Comparison of ENCODE assay signal across 1 cellular context in genomic region chr13:45447050-45447661, GRCh38.
A peak's percentile ranks its signal among the peaks of the same experiment; 100 is the strongest.
TF ChIP-seq lines count a peak whose summit lies in the region.

No MANE protein-coding gene starts in this region.

TF ChIP-seq in HepG2, 621 proteins besides CTCF, POLR2A, EP300 and RAD21 (continued from another document and continues in another):
- TF ChIP-seq, protein P1, sequence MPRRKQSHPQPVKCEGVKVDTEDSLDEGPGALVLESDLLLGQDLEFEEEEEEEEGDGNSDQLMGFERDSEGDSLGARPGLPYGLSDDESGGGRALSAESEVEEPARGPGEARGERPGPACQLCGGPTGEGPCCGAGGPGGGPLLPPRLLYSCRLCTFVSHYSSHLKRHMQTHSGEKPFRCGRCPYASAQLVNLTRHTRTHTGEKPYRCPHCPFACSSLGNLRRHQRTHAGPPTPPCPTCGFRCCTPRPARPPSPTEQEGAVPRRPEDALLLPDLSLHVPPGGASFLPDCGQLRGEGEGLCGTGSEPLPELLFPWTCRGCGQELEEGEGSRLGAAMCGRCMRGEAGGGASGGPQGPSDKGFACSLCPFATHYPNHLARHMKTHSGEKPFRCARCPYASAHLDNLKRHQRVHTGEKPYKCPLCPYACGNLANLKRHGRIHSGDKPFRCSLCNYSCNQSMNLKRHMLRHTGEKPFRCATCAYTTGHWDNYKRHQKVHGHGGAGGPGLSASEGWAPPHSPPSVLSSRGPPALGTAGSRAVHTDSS (CRISPR knock-in tag; conservative IDR thresholded peaks at IDR 0.05), result no peak
- TF ChIP-seq HOMEZ (CRISPR knock-in tag; IDR thresholded peaks at IDR 0.05; ENCODE audit: low read depth) (peak; percentile 73; the same call in 1 of the 2 replicates), ZNF749 (CRISPR knock-in tag; IDR thresholded peaks at IDR 0.05; ENCODE audit: borderline replicate concordance) (no peak), ZNF550 (CRISPR knock-in tag; IDR thresholded peaks at IDR 0.05; ENCODE audit: borderline replicate concordance) (no peak), ZNF431 (CRISPR knock-in tag; IDR thresholded peaks at IDR 0.05; ENCODE audit: borderline replicate concordance, low read depth) (no peak), MATR3 (CRISPR knock-in tag; IDR thresholded peaks at IDR 0.05) (no peak), ZNF724P (CRISPR knock-in tag; IDR thresholded peaks at IDR 0.05; ENCODE audit: borderline replicate concordance) (no peak), ZNF350 (CRISPR knock-in tag; IDR thresholded peaks at IDR 0.05; ENCODE audit: borderline replicate concordance, low read depth) (peak; percentile 79; the same call in 1 of the 2 replicates), ZNF280D (CRISPR knock-in tag; IDR thresholded peaks at IDR 0.05) (no peak), CAMTA2 (CRISPR knock-in tag; IDR thresholded peaks at IDR 0.05; ENCODE audit: borderline replicate concordance) (no peak), HOXA5 (CRISPR knock-in tag; IDR thresholded peaks at IDR 0.05) (no peak), HMGA1 (CRISPR knock-in tag; conservative IDR thresholded peaks at IDR 0.05) (no peak), USF2 (IDR thresholded peaks at IDR 0.05; ENCODE audit: low read depth, low read length) (no peak), USF2 (CRISPR knock-in tag; IDR thresholded peaks at IDR 0.05; ENCODE audit: borderline replicate concordance) (no peak), ZNF460 (CRISPR knock-in tag; IDR thresholded peaks at IDR 0.05; ENCODE audit: borderline replicate concordance) (no peak), SRSF9 (IDR thresholded peaks at IDR 0.05; ENCODE audit: borderline replicate concordance, insufficient read depth, low read depth, low read length, poor library complexity, severe bottlenecking) (no peak), PCBP2 (optimal IDR thresholded peaks at IDR 0.05; ENCODE audit: low read depth, low read length, poor library complexity, severe bottlenecking) (no peak), HDAC6 (IDR thresholded peaks at IDR 0.05; ENCODE audit: low read depth, low read length) (no peak), ZNF605 (CRISPR knock-in tag; IDR thresholded peaks at IDR 0.05) (peak; percentile 45; the same call in 1 of the 2 replicates), ZNF709 (CRISPR knock-in tag; IDR thresholded peaks at IDR 0.05) (no peak), ZFAT (CRISPR knock-in tag; conservative IDR thresholded peaks at IDR 0.05) (no peak), ZNF615 (CRISPR knock-in tag; IDR thresholded peaks at IDR 0.05; ENCODE audit: borderline replicate concordance) (no peak), PHF21A (CRISPR knock-in tag; IDR thresholded peaks at IDR 0.05) (peak; percentile 82; the same call in 1 of the 2 replicates), GATAD1 (CRISPR knock-in tag; IDR thresholded peaks at IDR 0.05) (peak; percentile 70), SNAPC5 (CRISPR knock-in tag; IDR thresholded peaks at IDR 0.05; ENCODE audit: borderline replicate concordance) (no peak), MLLT10 (CRISPR knock-in tag; IDR thresholded peaks at IDR 0.05) (no peak), ATF1 (CRISPR knock-in tag; IDR thresholded peaks at IDR 0.05) (peak; percentile 84), HNRNPK (IDR thresholded peaks at IDR 0.05; ENCODE audit: low read depth, low read length, poor library complexity, severe bottlenecking) (no peak), ZC3H13 (CRISPR knock-in tag; IDR thresholded peaks at IDR 0.05) (no peak), CEBPB (IDR thresholded peaks at IDR 0.05; ENCODE audit: borderline replicate concordance, low read depth, low read length) (peak; percentile 38; the same call in 1 of the 2 replicates), ZNF543 (CRISPR knock-in tag; IDR thresholded peaks at IDR 0.05) (no peak), ZNF569 (CRISPR knock-in tag; IDR thresholded peaks at IDR 0.05; ENCODE audit: borderline replicate concordance) (no peak), SMARCE1 (IDR thresholded peaks at IDR 0.05; ENCODE audit: borderline replicate concordance) (no peak), ZNF780A (CRISPR knock-in tag; IDR thresholded peaks at IDR 0.05) (no peak)
- TF ChIP-seq, protein P2, sequence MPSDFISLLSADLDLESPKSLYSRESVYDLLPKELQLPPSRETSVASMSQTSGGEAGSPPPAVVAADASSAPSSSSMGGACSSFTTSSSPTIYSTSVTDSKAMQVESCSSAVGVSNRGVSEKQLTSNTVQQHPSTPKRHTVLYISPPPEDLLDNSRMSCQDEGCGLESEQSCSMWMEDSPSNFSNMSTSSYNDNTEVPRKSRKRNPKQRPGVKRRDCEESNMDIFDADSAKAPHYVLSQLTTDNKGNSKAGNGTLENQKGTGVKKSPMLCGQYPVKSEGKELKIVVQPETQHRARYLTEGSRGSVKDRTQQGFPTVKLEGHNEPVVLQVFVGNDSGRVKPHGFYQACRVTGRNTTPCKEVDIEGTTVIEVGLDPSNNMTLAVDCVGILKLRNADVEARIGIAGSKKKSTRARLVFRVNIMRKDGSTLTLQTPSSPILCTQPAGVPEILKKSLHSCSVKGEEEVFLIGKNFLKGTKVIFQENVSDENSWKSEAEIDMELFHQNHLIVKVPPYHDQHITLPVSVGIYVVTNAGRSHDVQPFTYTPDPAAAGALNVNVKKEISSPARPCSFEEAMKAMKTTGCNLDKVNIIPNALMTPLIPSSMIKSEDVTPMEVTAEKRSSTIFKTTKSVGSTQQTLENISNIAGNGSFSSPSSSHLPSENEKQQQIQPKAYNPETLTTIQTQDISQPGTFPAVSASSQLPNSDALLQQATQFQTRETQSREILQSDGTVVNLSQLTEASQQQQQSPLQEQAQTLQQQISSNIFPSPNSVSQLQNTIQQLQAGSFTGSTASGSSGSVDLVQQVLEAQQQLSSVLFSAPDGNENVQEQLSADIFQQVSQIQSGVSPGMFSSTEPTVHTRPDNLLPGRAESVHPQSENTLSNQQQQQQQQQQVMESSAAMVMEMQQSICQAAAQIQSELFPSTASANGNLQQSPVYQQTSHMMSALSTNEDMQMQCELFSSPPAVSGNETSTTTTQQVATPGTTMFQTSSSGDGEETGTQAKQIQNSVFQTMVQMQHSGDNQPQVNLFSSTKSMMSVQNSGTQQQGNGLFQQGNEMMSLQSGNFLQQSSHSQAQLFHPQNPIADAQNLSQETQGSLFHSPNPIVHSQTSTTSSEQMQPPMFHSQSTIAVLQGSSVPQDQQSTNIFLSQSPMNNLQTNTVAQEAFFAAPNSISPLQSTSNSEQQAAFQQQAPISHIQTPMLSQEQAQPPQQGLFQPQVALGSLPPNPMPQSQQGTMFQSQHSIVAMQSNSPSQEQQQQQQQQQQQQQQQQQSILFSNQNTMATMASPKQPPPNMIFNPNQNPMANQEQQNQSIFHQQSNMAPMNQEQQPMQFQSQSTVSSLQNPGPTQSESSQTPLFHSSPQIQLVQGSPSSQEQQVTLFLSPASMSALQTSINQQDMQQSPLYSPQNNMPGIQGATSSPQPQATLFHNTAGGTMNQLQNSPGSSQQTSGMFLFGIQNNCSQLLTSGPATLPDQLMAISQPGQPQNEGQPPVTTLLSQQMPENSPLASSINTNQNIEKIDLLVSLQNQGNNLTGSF (CRISPR knock-in tag; IDR thresholded peaks at IDR 0.05), result no peak
- TF ChIP-seq, protein P3, sequence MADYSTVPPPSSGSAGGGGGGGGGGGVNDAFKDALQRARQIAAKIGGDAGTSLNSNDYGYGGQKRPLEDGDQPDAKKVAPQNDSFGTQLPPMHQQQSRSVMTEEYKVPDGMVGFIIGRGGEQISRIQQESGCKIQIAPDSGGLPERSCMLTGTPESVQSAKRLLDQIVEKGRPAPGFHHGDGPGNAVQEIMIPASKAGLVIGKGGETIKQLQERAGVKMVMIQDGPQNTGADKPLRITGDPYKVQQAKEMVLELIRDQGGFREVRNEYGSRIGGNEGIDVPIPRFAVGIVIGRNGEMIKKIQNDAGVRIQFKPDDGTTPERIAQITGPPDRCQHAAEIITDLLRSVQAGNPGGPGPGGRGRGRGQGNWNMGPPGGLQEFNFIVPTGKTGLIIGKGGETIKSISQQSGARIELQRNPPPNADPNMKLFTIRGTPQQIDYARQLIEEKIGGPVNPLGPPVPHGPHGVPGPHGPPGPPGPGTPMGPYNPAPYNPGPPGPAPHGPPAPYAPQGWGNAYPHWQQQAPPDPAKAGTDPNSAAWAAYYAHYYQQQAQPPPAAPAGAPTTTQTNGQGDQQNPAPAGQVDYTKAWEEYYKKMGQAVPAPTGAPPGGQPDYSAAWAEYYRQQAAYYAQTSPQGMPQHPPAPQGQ (CRISPR knock-in tag; IDR thresholded peaks at IDR 0.05; ENCODE audit: borderline replicate concordance), result no peak
- TF ChIP-seq, protein P4, sequence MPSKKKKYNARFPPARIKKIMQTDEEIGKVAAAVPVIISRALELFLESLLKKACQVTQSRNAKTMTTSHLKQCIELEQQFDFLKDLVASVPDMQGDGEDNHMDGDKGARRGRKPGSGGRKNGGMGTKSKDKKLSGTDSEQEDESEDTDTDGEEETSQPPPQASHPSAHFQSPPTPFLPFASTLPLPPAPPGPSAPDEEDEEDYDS (CRISPR knock-in tag; IDR thresholded peaks at IDR 0.05), result peak; percentile 93
- TF ChIP-seq, protein P5, sequence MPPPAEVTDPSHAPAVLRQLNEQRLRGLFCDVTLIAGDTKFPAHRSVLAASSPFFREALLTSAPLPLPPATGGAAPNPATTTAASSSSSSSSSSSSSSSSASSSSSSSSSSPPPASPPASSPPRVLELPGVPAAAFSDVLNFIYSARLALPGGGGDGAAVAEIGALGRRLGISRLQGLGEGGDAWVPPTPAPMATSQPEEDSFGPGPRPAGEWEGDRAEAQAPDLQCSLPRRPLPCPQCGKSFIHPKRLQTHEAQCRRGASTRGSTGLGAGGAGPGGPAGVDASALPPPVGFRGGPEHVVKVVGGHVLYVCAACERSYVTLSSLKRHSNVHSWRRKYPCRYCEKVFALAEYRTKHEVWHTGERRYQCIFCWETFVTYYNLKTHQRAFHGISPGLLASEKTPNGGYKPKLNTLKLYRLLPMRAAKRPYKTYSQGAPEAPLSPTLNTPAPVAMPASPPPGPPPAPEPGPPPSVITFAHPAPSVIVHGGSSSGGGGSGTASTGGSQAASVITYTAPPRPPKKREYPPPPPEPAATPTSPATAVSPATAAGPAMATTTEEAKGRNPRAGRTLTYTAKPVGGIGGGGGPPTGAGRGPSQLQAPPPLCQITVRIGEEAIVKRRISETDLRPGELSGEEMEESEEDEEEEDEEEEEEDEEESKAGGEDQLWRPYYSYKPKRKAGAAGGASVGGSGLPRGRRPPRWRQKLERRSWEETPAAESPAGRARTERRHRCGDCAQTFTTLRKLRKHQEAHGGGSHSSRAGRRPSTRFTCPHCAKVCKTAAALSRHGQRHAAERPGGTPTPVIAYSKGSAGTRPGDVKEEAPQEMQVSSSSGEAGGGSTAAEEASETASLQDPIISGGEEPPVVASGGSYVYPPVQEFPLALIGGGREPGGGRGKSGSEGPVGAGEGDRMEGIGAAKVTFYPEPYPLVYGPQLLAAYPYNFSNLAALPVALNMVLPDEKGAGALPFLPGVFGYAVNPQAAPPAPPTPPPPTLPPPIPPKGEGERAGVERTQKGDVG (CRISPR knock-in tag; IDR thresholded peaks at IDR 0.05; ENCODE audit: borderline replicate concordance), result peak; percentile 49; the same call in 1 of the 2 replicates
- TF ChIP-seq, protein P6, sequence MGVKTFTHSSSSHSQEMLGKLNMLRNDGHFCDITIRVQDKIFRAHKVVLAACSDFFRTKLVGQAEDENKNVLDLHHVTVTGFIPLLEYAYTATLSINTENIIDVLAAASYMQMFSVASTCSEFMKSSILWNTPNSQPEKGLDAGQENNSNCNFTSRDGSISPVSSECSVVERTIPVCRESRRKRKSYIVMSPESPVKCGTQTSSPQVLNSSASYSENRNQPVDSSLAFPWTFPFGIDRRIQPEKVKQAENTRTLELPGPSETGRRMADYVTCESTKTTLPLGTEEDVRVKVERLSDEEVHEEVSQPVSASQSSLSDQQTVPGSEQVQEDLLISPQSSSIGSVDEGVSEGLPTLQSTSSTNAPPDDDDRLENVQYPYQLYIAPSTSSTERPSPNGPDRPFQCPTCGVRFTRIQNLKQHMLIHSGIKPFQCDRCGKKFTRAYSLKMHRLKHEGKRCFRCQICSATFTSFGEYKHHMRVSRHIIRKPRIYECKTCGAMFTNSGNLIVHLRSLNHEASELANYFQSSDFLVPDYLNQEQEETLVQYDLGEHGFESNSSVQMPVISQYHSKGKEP (CRISPR knock-in tag; IDR thresholded peaks at IDR 0.05), result no peak
